1 cellular context compared by ENCODE assay signal in the genomic region with DNA sequence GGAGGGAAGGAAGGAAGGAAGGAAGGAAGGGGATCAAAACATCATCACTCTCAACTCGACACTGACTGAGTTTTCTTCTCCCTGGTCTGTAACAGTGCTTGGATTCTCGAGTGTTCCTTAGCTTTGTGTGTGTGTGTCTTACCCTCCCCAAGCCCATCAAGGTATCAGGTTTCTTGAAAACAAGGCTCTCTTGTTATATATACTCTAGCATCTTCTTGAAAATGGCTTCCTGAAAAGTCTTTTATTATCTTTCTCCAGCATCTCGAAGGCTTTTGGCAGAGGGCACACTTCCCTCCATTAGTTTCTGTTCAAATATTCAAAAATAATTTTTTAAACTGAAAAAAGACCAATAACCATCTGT.
TF ChIP-seq lines count a peak whose summit lies in the region.

No MANE protein-coding gene starts in this region.

TF ChIP-seq in GM23338, 12 proteins besides CTCF, POLR2A, EP300 and RAD21 (continued from another document):
- no peak for TF ChIP-seq REST (IDR thresholded peaks at IDR 0.05; ENCODE audit: unreplicated experiment)
- TF ChIP-seq, protein P1, sequence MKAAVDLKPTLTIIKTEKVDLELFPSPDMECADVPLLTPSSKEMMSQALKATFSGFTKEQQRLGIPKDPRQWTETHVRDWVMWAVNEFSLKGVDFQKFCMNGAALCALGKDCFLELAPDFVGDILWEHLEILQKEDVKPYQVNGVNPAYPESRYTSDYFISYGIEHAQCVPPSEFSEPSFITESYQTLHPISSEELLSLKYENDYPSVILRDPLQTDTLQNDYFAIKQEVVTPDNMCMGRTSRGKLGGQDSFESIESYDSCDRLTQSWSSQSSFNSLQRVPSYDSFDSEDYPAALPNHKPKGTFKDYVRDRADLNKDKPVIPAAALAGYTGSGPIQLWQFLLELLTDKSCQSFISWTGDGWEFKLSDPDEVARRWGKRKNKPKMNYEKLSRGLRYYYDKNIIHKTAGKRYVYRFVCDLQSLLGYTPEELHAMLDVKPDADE (IDR thresholded peaks at IDR 0.05): no peak
- TF ChIP-seq ZNF331 (CRISPR knock-in tag; IDR thresholded peaks at IDR 0.05; ENCODE audit: low read depth): no peak
- no peak for TF ChIP-seq CREB1 (CRISPR knock-in tag; IDR thresholded peaks at IDR 0.05; ENCODE audit: low read depth)
- TF ChIP-seq NANOG (IDR thresholded peaks at IDR 0.05; ENCODE audit: borderline replicate concordance): no peak
- no peak for TF ChIP-seq POLR2AphosphoS5 (IDR thresholded peaks at IDR 0.05; ENCODE audit: low read depth)
- no peak for TF ChIP-seq ZNF462 (CRISPR knock-in tag; IDR thresholded peaks at IDR 0.05)
